1 cellular context compared by ENCODE assay signal in genomic region chr17:78360371-78361226, GRCh38.
A peak's percentile ranks its signal among the peaks of the same experiment; 100 is the strongest.
TF ChIP-seq lines count a peak whose summit lies in the region.

No MANE protein-coding gene starts in this region.

TF ChIP-seq in HepG2, 621 proteins besides CTCF, POLR2A, EP300 and RAD21 (continued from another document and continues in another):
- no peak for TF ChIP-seq PRDM4 (CRISPR knock-in tag; IDR thresholded peaks at IDR 0.05; ENCODE audit: borderline replicate concordance)
- peak; percentile 79 for TF ChIP-seq ARHGAP35 (CRISPR knock-in tag; IDR thresholded peaks at IDR 0.05; ENCODE audit: borderline replicate concordance)
- TF ChIP-seq, protein P1, sequence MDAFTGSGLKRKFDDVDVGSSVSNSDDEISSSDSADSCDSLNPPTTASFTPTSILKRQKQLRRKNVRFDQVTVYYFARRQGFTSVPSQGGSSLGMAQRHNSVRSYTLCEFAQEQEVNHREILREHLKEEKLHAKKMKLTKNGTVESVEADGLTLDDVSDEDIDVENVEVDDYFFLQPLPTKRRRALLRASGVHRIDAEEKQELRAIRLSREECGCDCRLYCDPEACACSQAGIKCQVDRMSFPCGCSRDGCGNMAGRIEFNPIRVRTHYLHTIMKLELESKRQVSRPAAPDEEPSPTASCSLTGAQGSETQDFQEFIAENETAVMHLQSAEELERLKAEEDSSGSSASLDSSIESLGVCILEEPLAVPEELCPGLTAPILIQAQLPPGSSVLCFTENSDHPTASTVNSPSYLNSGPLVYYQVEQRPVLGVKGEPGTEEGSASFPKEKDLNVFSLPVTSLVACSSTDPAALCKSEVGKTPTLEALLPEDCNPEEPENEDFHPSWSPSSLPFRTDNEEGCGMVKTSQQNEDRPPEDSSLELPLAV (CRISPR knock-in tag; conservative IDR thresholded peaks at IDR 0.05; ENCODE audit: low read depth) = no peak
- peak; percentile 62 for TF ChIP-seq PHF5A (CRISPR knock-in tag; IDR thresholded peaks at IDR 0.05; ENCODE audit: low read depth, unreplicated experiment)
- peak; percentile 64; the same call in 1 of the 2 replicates for TF ChIP-seq MYC (CRISPR knock-in tag; IDR thresholded peaks at IDR 0.05; ENCODE audit: borderline replicate concordance)
- no peak for TF ChIP-seq ZNF567 (CRISPR knock-in tag; IDR thresholded peaks at IDR 0.05; ENCODE audit: borderline replicate concordance)
- no peak for TF ChIP-seq AGO1 (IDR thresholded peaks at IDR 0.05; ENCODE audit: low read depth, low read length, poor library complexity, severe bottlenecking)
- TF ChIP-seq SRF (IDR thresholded peaks at IDR 0.05; ENCODE audit: low read depth, low read length) = no peak
- 0 out of 2 replicates have a peak, but pooled peaks have one; percentile 79 for TF ChIP-seq GZF1 (CRISPR knock-in tag; IDR thresholded peaks at IDR 0.05)
- peak; percentile 23; the same call in 1 of the 2 replicates for TF ChIP-seq ZNF749 (CRISPR knock-in tag; IDR thresholded peaks at IDR 0.05; ENCODE audit: borderline replicate concordance)
- TF ChIP-seq, protein P2, sequence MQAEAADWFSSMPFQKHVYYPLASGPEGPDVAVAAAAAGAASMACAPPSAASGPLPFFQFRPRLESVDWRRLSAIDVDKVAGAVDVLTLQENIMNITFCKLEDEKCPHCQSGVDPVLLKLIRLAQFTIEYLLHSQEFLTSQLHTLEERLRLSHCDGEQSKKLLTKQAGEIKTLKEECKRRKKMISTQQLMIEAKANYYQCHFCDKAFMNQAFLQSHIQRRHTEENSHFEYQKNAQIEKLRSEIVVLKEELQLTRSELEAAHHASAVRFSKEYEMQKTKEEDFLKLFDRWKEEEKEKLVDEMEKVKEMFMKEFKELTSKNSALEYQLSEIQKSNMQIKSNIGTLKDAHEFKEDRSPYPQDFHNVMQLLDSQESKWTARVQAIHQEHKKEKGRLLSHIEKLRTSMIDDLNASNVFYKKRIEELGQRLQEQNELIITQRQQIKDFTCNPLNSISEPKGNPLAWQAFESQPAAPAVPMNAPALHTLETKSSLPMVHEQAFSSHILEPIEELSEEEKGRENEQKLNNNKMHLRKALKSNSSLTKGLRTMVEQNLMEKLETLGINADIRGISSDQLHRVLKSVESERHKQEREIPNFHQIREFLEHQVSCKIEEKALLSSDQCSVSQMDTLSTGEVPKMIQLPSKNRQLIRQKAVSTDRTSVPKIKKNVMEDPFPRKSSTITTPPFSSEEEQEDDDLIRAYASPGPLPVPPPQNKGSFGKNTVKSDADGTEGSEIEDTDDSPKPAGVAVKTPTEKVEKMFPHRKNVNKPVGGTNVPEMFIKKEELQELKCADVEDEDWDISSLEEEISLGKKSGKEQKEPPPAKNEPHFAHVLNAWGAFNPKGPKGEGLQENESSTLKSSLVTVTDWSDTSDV (CRISPR knock-in tag; IDR thresholded peaks at IDR 0.05) = no peak
- TF ChIP-seq DNMT3B (CRISPR knock-in tag; conservative IDR thresholded peaks at IDR 0.05) = 0 out of 2 replicates have a peak, but pooled peaks have one; percentile 21
- TF ChIP-seq ZNF775 (CRISPR knock-in tag; IDR thresholded peaks at IDR 0.05; ENCODE audit: borderline replicate concordance) = no peak
- TF ChIP-seq, protein P3, sequence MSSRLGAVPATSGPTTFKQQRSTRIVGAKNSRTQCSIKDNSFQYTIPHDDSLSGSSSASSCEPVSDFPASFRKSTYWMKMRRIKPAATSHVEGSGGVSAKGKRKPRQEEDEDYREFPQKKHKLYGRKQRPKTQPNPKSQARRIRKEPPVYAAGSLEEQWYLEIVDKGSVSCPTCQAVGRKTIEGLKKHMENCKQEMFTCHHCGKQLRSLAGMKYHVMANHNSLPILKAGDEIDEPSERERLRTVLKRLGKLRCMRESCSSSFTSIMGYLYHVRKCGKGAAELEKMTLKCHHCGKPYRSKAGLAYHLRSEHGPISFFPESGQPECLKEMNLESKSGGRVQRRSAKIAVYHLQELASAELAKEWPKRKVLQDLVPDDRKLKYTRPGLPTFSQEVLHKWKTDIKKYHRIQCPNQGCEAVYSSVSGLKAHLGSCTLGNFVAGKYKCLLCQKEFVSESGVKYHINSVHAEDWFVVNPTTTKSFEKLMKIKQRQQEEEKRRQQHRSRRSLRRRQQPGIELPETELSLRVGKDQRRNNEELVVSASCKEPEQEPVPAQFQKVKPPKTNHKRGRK (CRISPR knock-in tag; IDR thresholded peaks at IDR 0.05) = no peak
- TF ChIP-seq, protein P4, sequence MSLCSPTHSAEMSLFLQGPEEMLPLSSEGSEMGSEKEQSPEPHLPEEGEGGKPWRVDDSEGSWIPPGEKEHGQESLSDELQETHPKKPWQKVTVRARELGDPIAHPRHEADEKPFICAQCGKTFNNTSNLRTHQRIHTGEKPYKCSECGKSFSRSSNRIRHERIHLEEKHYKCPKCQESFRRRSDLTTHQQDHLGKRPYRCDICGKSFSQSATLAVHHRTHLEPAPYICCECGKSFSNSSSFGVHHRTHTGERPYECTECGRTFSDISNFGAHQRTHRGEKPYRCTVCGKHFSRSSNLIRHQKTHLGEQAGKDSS (CRISPR knock-in tag; IDR thresholded peaks at IDR 0.05; ENCODE audit: borderline replicate concordance, low read depth) = peak; percentile 86; the same call in 1 of the 2 replicates
- peak; percentile 56; the same call in 1 of the 2 replicates for TF ChIP-seq MIXL1 (CRISPR knock-in tag; IDR thresholded peaks at IDR 0.05)
- TF ChIP-seq, protein P5, sequence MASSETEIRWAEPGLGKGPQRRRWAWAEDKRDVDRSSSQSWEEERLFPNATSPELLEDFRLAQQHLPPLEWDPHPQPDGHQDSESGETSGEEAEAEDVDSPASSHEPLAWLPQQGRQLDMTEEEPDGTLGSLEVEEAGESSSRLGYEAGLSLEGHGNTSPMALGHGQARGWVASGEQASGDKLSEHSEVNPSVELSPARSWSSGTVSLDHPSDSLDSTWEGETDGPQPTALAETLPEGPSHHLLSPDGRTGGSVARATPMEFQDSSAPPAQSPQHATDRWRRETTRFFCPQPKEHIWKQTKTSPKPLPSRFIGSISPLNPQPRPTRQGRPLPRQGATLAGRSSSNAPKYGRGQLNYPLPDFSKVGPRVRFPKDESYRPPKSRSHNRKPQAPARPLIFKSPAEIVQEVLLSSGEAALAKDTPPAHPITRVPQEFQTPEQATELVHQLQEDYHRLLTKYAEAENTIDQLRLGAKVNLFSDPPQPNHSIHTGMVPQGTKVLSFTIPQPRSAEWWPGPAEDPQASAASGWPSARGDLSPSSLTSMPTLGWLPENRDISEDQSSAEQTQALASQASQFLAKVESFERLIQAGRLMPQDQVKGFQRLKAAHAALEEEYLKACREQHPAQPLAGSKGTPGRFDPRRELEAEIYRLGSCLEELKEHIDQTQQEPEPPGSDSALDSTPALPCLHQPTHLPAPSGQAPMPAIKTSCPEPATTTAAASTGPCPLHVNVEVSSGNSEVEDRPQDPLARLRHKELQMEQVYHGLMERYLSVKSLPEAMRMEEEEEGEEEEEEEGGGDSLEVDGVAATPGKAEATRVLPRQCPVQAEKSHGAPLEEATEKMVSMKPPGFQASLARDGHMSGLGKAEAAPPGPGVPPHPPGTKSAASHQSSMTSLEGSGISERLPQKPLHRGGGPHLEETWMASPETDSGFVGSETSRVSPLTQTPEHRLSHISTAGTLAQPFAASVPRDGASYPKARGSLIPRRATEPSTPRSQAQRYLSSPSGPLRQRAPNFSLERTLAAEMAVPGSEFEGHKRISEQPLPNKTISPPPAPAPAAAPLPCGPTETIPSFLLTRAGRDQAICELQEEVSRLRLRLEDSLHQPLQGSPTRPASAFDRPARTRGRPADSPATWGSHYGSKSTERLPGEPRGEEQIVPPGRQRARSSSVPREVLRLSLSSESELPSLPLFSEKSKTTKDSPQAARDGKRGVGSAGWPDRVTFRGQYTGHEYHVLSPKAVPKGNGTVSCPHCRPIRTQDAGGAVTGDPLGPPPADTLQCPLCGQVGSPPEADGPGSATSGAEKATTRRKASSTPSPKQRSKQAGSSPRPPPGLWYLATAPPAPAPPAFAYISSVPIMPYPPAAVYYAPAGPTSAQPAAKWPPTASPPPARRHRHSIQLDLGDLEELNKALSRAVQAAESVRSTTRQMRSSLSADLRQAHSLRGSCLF (CRISPR knock-in tag; IDR thresholded peaks at IDR 0.05; ENCODE audit: borderline replicate concordance) = no peak
- TF ChIP-seq SUZ12 (IDR thresholded peaks at IDR 0.05; ENCODE audit: low read depth, low read length) = no peak
- TF ChIP-seq, protein P6, sequence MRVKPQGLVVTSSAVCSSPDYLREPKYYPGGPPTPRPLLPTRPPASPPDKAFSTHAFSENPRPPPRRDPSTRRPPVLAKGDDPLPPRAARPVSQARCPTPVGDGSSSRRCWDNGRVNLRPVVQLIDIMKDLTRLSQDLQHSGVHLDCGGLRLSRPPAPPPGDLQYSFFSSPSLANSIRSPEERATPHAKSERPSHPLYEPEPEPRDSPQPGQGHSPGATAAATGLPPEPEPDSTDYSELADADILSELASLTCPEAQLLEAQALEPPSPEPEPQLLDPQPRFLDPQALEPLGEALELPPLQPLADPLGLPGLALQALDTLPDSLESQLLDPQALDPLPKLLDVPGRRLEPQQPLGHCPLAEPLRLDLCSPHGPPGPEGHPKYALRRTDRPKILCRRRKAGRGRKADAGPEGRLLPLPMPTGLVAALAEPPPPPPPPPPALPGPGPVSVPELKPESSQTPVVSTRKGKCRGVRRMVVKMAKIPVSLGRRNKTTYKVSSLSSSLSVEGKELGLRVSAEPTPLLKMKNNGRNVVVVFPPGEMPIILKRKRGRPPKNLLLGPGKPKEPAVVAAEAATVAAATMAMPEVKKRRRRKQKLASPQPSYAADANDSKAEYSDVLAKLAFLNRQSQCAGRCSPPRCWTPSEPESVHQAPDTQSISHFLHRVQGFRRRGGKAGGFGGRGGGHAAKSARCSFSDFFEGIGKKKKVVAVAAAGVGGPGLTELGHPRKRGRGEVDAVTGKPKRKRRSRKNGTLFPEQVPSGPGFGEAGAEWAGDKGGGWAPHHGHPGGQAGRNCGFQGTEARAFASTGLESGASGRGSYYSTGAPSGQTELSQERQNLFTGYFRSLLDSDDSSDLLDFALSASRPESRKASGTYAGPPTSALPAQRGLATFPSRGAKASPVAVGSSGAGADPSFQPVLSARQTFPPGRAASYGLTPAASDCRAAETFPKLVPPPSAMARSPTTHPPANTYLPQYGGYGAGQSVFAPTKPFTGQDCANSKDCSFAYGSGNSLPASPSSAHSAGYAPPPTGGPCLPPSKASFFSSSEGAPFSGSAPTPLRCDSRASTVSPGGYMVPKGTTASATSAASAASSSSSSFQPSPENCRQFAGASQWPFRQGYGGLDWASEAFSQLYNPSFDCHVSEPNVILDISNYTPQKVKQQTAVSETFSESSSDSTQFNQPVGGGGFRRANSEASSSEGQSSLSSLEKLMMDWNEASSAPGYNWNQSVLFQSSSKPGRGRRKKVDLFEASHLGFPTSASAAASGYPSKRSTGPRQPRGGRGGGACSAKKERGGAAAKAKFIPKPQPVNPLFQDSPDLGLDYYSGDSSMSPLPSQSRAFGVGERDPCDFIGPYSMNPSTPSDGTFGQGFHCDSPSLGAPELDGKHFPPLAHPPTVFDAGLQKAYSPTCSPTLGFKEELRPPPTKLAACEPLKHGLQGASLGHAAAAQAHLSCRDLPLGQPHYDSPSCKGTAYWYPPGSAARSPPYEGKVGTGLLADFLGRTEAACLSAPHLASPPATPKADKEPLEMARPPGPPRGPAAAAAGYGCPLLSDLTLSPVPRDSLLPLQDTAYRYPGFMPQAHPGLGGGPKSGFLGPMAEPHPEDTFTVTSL (CRISPR knock-in tag; IDR thresholded peaks at IDR 0.05; ENCODE audit: borderline replicate concordance) = no peak
- TF ChIP-seq ZSCAN22 (CRISPR knock-in tag; IDR thresholded peaks at IDR 0.05) = no peak
- peak; percentile 57; the same call in 1 of the 2 replicates for TF ChIP-seq NFKB2 (CRISPR knock-in tag; IDR thresholded peaks at IDR 0.05; ENCODE audit: borderline replicate concordance)
- TF ChIP-seq ZNF660 (CRISPR knock-in tag; IDR thresholded peaks at IDR 0.05; ENCODE audit: borderline replicate concordance, low read depth) = no peak
- no peak for TF ChIP-seq TEAD2 (CRISPR knock-in tag; IDR thresholded peaks at IDR 0.05)
- peak; percentile 70; the same call in 1 of the 2 replicates for TF ChIP-seq PITX1 (CRISPR knock-in tag; IDR thresholded peaks at IDR 0.05)
- peak; percentile 52; the same call in 1 of the 2 replicates for TF ChIP-seq HNRNPL (IDR thresholded peaks at IDR 0.05; ENCODE audit: low read depth, low read length)
- TF ChIP-seq RXRA (CRISPR knock-in tag; IDR thresholded peaks at IDR 0.05) = peak; percentile 77
- peak; percentile 75 for TF ChIP-seq GATAD2A (CRISPR knock-in tag; IDR thresholded peaks at IDR 0.05)
- peak; percentile 32 for TF ChIP-seq KDM3A (CRISPR knock-in tag; IDR thresholded peaks at IDR 0.05; ENCODE audit: low read depth)
- TF ChIP-seq JARID2 (CRISPR knock-in tag; IDR thresholded peaks at IDR 0.05; ENCODE audit: insufficient replicate concordance) = peak; percentile 55
- TF ChIP-seq SMC3 (IDR thresholded peaks at IDR 0.05; ENCODE audit: low read length) = peak; percentile 76; the same call in 1 of the 2 replicates
- no peak for TF ChIP-seq ZC3H4 (CRISPR knock-in tag; IDR thresholded peaks at IDR 0.05; ENCODE audit: borderline replicate concordance)
- peak; percentile 62; the same call in 1 of the 2 replicates for TF ChIP-seq RNF2 (conservative IDR thresholded peaks at IDR 0.05; ENCODE audit: low read depth)
- TF ChIP-seq CEBPG (CRISPR knock-in tag; IDR thresholded peaks at IDR 0.05) = peak; percentile 43; the same call in 1 of the 2 replicates
- TF ChIP-seq CAMTA2 (CRISPR knock-in tag; IDR thresholded peaks at IDR 0.05; ENCODE audit: borderline replicate concordance) = peak; percentile 51; the same call in 1 of the 2 replicates
